In the genomic region with DNA sequence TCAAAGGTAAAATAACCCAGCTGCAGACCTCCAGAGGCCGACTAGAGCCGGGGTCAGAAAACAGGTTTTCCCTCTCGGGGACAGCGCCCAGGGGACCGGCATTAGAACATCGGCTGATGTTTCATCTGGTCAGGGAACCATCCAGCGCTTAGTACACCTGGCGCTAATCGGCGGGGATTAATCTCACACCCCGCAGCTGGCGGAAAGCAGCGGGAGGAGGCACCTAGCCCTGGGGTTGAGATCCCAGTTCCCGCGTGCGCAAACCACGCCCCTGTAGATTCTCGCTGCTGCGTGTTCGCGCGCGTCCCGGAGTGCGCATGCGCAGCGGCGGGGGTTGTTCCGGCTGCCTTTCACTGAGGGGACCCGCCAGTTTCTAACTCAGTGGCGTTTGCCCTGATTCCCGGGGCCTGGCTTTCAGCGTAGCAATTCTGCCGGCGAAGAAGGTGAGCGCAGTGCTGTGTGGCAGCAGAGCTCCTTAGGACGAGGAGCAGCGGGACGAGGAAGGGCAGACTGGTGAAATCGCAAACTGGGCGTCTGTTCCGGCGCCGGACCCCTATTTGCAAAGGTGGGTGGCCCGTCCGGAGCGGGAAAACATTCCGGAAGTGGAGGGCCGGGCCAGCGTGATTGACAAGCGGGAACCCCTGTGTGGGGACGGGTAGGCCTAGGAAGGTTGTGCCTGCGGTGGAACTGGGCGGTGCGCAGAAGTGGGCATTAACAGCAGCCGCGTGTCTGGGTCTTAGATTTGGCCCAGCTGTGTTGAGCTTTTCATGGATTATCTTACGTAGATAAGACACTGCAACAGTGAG, we compare ENCODE assay signal across 8 cellular contexts. TPM values are rescaled to one million over a fixed set of nuclear protein-coding genes. Genes with fewer than 3 reads are reported as not detected.
DNase-seq lines count a peak whose midpoint lies in the region; ATAC-seq and TF ChIP-seq lines count a peak whose summit lies in the region.
"Not testable (repeated sequence)": the region's sequence is repeated elsewhere in the genome, so short reads cannot be mapped to it uniquely, and the experiment has no call there.

Gene DDX11, plus strand, starts transcription at position 334 of the 806 bp plus-strand sequence. CDS start 4,534 bp downstream, outside the sequence.

- not testable (repeated sequence) for H3K9me2 ChIP-seq in SK-N-SH

- not testable (repeated sequence) for H3K4me1 ChIP-seq in SK-N-SH (ENCODE audit: control insufficient read depth in 1 of 2, insufficient read depth in 2 of 2, low read depth in 1 of 2, low read length in 1 of 2); thoracic aorta (ENCODE audit: control insufficient read depth in 1 of 2, low read depth in 2 of 2)

- H2AFZ ChIP-seq in SK-N-SH (ENCODE audit: low read depth) = peak within 1 kb of the TSS; percentile 91

- POLR2A ChIA-PET in SK-N-SH (lab: Yijun Ruan, JAX) = interaction anchor here (1.0 kb wide), 1 partner anchor 145 kb away, joined by 7 read pairs; no protein-coding TSS in a partner anchor

- peak within 1 kb of the TSS; percentile 79 for H3K4me3 ChIP-seq in GM08714 (ENCODE audit: low read length)
- H3K4me3 ChIP-seq in SK-N-SH (ENCODE audit: low read depth in 2 of 2, low read length in 1 of 2) = peak within 1 kb of the TSS; percentile 68 to 78
- H3K4me3 ChIP-seq in thoracic aorta = peak within 1 kb of the TSS; percentile 76

- TF ChIP-seq EP300 in SK-N-SH (IDR thresholded peaks at IDR 0.05; ENCODE audit: borderline replicate concordance in 1 of 2, low read depth in 1 of 2, low read length in 1 of 2) = not testable (repeated sequence)

- H3K9me3 ChIP-seq in SK-N-SH, thoracic aorta: not testable (repeated sequence)

- peak; percentile 90 for DNase-seq in NCI-H1092 (lab: John Stamatoyannopoulos, UW)
- DNase-seq in SK-N-SH = peak; percentile 90
- DNase-seq in activated naive CD4-positive, alpha-beta T cell treated with anti-CD3 and anti-CD28 coated beads, Interleukin-2, amount 50 U/mL, for 16 hours = peak; percentile 95
- peak; percentile 92 for DNase-seq in glomerular visceral epithelial cell (ENCODE audit: extremely low spot score)
- peak; percentile 96 for DNase-seq in osteocyte (ENCODE audit: extremely low spot score, unreplicated experiment)
- peak; percentile 75 for DNase-seq in thoracic aorta (ENCODE audit: low spot score)

- peak within 1 kb of the TSS; percentile 90 for H3K4me2 ChIP-seq in SK-N-SH

- H3K36me3 ChIP-seq in SK-N-SH (replicated peaks in 1 of 2; ENCODE audit: control insufficient read depth in 1 of 2, insufficient read depth in 2 of 2, low read length in 1 of 2); thoracic aorta: not testable (repeated sequence)

- ATAC-seq in HG02588 (IDR thresholded peaks at IDR 0.05; ENCODE audit: unreplicated experiment) (peak; percentile 95), thoracic aorta (ENCODE audit: insufficient number of reproducible peaks, low FRiP score, low read depth) (peak; percentile 90)

- H3K27ac Mint-ChIP-seq in osteocyte (ENCODE audit: unreplicated experiment) = peak within 1 kb of the TSS; percentile 94

- not testable (repeated sequence) for H3K36me3 Mint-ChIP-seq in osteocyte (ENCODE audit: unreplicated experiment)

- peaks cover 42% of the 10 kb centered on the region for H3K4me1 Mint-ChIP-seq in osteocyte (ENCODE audit: unreplicated experiment)

- peak within 1 kb of the TSS; percentile 80 for H3K9ac ChIP-seq in SK-N-SH

- not testable (repeated sequence) for TF ChIP-seq RAD21 in SK-N-SH (IDR thresholded peaks at IDR 0.05; ENCODE audit: low read length)

- CTCF ChIA-PET in SK-N-SH (lab: Yijun Ruan, JAX) = interaction anchor here (1.6 kb wide), 1 partner anchor 225 kb away, joined by 3 read pairs; no protein-coding TSS in a partner anchor

- not testable (repeated sequence) for H3K27me3 Mint-ChIP-seq in osteocyte (ENCODE audit: unreplicated experiment)

- H3K27ac ChIP-seq in SK-N-SH (ENCODE audit: low read depth in 2 of 2, low read length in 1 of 2) = peak within 1 kb of the TSS; percentile 72 to 87
- H3K27ac ChIP-seq in thoracic aorta = peak within 1 kb of the TSS; percentile 72 to 83

- TF ChIP-seq CTCF in SK-N-SH (IDR thresholded peaks at IDR 0.05); osteocyte (IDR thresholded peaks at IDR 0.05); thoracic aorta (IDR thresholded peaks at IDR 0.05): not testable (repeated sequence)

- H4K20me1 ChIP-seq in SK-N-SH (ENCODE audit: insufficient read depth) = not testable (repeated sequence)

- peaks cover 24% of the 10 kb centered on the region for H3K79me2 ChIP-seq in SK-N-SH (ENCODE audit: insufficient read depth)

- peaks cover 11% of the 10 kb centered on the region for H3F3A ChIP-seq in SK-N-SH (replicated peaks; ENCODE audit: insufficient read depth)

- not testable (repeated sequence) for H3K27me3 ChIP-seq in SK-N-SH (ENCODE audit: insufficient read depth); thoracic aorta (replicated peaks; ENCODE audit: insufficient read depth)

- under 1% methylated on average over 32 of the region's 58 CpGs for WGBS in SK-N-SH (ENCODE audit: low lambda C conversion rate)

- H3K9me3 Mint-ChIP-seq in osteocyte (ENCODE audit: unreplicated experiment) = not testable (repeated sequence)

- peak within 1 kb of the TSS; percentile 95 for H3K4me3 Mint-ChIP-seq in osteocyte (ENCODE audit: unreplicated experiment)

TF ChIP-seq in SK-N-SH, 30 proteins besides CTCF, POLR2A, EP300 and RAD21:
- TF ChIP-seq ELF1 (IDR thresholded peaks at IDR 0.05) (peak; percentile 58), TAF1 (IDR thresholded peaks at IDR 0.05; ENCODE audit: borderline replicate concordance, low read depth, low read length) (peak; percentile 40; the same call in 1 of the 2 replicates), GABPA (IDR thresholded peaks at IDR 0.05; ENCODE audit: low read depth) (peak; percentile 76), MXI1 (IDR thresholded peaks at IDR 0.05; ENCODE audit: low read depth, low read length) (peak; percentile 90), CHD2 (IDR thresholded peaks at IDR 0.05; ENCODE audit: low read length, partially characterized antibody) (peak; percentile 16), NRF1 (IDR thresholded peaks at IDR 0.05; ENCODE audit: low read depth, low read length) (peak; percentile 75), MAX (IDR thresholded peaks at IDR 0.05; ENCODE audit: low read depth) (peak; percentile 75)
- TF ChIP-seq, protein P1, sequence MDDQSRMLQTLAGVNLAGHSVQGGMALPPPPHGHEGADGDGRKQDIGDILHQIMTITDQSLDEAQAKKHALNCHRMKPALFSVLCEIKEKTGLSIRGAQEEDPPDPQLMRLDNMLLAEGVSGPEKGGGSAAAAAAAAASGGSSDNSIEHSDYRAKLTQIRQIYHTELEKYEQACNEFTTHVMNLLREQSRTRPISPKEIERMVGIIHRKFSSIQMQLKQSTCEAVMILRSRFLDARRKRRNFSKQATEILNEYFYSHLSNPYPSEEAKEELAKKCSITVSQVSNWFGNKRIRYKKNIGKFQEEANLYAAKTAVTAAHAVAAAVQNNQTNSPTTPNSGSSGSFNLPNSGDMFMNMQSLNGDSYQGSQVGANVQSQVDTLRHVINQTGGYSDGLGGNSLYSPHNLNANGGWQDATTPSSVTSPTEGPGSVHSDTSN (IDR thresholded peaks at IDR 0.05) = peak; percentile 97
TF ChIP-seq in SK-N-SH: peak in this region for 8; not testable (repeated sequence) for 22.

RNA-seq across cellular contexts. Expression of gene DDX11, which starts in this region (rescaled TPM):
- polyA plus RNA-seq in SK-N-SH (2012; rRNA removed) = 33.4 and 38.3 TPM in 2 replicates
- polyA plus RNA-seq in SK-N-SH (2012; cell fraction: cytosol; rRNA removed) = 7.8 and 12.2 TPM in 2 replicates
- polyA plus RNA-seq in SK-N-SH (2012; cell fraction: nucleus; rRNA removed) = 221 and 235 TPM in 2 replicates
- total RNA-seq in osteocyte = 47.1 and 52.9 TPM in 2 replicates
- 10 to 100 TPM; 23.8 to 42.8 TPM for total RNA-seq in thoracic aorta

Comparison
In these comparisons a context has a peak if more than half of its experiments do, and no peak if none do; other contexts are left out.
1. Peak in every context shown above with its lines: DNase-seq, ATAC-seq, H3K4me3 ChIP-seq and H3K27ac ChIP-seq.